ENCODE assay signal across 23 cellular contexts in the genomic region with DNA sequence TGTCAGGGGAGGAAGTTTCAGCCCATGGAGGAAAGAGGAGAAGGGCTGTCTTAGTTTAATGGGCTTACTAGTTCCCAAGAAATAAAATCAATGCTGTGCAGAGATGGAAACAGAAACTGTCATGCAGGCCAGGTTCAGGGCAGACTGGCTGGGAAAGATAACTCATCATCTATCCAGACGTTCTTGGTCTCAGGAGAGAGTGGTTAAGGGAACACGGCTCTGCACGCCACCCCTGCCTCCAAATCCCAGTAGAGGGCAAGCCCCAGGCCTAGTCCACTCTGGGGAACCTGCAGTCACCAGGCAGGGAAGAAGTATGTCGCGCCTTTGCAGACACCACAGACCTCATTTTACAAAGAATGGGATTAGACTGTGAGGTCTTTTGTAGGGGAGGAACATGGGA. TPM values are rescaled to one million over a fixed set of nuclear protein-coding genes. Genes with fewer than 3 reads are reported as not detected.
DNase-seq lines count a peak whose midpoint lies in the region; TF ChIP-seq lines count a peak whose summit lies in the region.
"Had no signal": no experiment of that assay in that cellular context is flagged by ENCODE, and none has a peak within 500 bp of the region (broad histone marks: within the 10 kb centered on the region; RNA-seq: fewer than 3 reads in every experiment).

No MANE protein-coding gene starts in this region.

- no peaks in the 10 kb centered on the region for H3K27me3 Mint-ChIP-seq in osteocyte (ENCODE audit: unreplicated experiment)
- H3K27me3 Mint-ChIP-seq: activated CD4-positive, alpha-beta memory T cell treated with anti-CD3 and anti-CD28 coated beads for 36 hours; activated naive CD4-positive, alpha-beta T cell treated with anti-CD3 and anti-CD28 coated beads, Interleukin-2, amount 10 ng/mL, durations not matched to agents 7 days and 5 days had no signal

- peak; percentile 16 for DNase-seq in Daoy (ENCODE audit: low read depth)
- DNase-seq in SJCRH30, result peak; percentile 13 to 24
- peak; percentile 27 for DNase-seq in fibroblast of villous mesenchyme (ENCODE audit: low read depth)
- no peak for DNase-seq in osteocyte (ENCODE audit: extremely low spot score, unreplicated experiment)
- DNase-seq in NCI-H2196 treated with DMSO at 0.1 percent for 48 hours (lab: John Stamatoyannopoulos, UW; ENCODE audit: unreplicated experiment), result no peak
- DNase-seq in NOMO-1 treated with dmso at 0.1 percent for 144 hours (lab: John Stamatoyannopoulos, UW; ENCODE audit: unreplicated experiment), result no peak
- DNase-seq in MV-4-11 (lab: John Stamatoyannopoulos, UW), result no peak
- no peak for DNase-seq in SK-N-DZ (ENCODE audit: low spot score)
- DNase-seq: activated CD4-positive, alpha-beta memory T cell treated with anti-CD3 and anti-CD28 coated beads for 36 hours; activated naive CD4-positive, alpha-beta T cell treated with anti-CD3 and anti-CD28 coated beads, Interleukin-2, amount 10 ng/mL, durations not matched to agents 7 days and 5 days; activated T-cell treated with anti-CD3 and anti-CD28 coated beads, Interleukin-2, amount 50 U/mL, for 4 hours; BE2C; body of pancreas; cortex of kidney; GDM1; NCI-H1105 treated with DMSO at 0.1 percent for 48 hours; NCI-H82; posterior cingulate gyrus; stimulated activated CD4-positive, alpha-beta T cell treated with anti-CD3 and anti-CD28 coated beads, Interleukin-4, amount 100 ng/mL, for 24 hours; uterus had no signal

- no peak overlapping the region for H3K4me3 ChIP-seq in SJCRH30
- H3K4me3 ChIP-seq in fibroblast of villous mesenchyme (ENCODE audit: low read depth, low read length), result no peak overlapping the region
- H3K4me3 ChIP-seq: body of pancreas, GM12878, skin epidermis, uterus had no signal

- peak overlapping the region; percentile 70 for H3K27ac Mint-ChIP-seq in osteocyte (ENCODE audit: unreplicated experiment)
- H3K27ac Mint-ChIP-seq: activated CD4-positive, alpha-beta memory T cell treated with anti-CD3 and anti-CD28 coated beads for 36 hours; activated naive CD4-positive, alpha-beta T cell treated with anti-CD3 and anti-CD28 coated beads, Interleukin-2, amount 10 ng/mL, durations not matched to agents 7 days and 5 days had no signal

- no peak for TF ChIP-seq CTCF in fibroblast of villous mesenchyme (IDR thresholded peaks at IDR 0.05; ENCODE audit: insufficient read depth, low read depth, low read length)
- TF ChIP-seq CTCF in osteocyte (IDR thresholded peaks at IDR 0.05), result no peak

- H3K27ac ChIP-seq in SJCRH30, result peak overlapping the region; percentile 70
- H3K27ac ChIP-seq: body of pancreas, KMS-11, uterus had no signal

- no peaks in the 10 kb centered on the region for H3K36me3 ChIP-seq in SJCRH30
- H3K36me3 ChIP-seq: BE2C, uterus had no signal

- H3K4me1 Mint-ChIP-seq in osteocyte (ENCODE audit: unreplicated experiment), result peaks cover 20% of the 10 kb centered on the region

- H3K36me3 Mint-ChIP-seq in osteocyte (ENCODE audit: unreplicated experiment), result no peaks in the 10 kb centered on the region
- H3K36me3 Mint-ChIP-seq: activated CD4-positive, alpha-beta memory T cell treated with anti-CD3 and anti-CD28 coated beads for 36 hours; activated naive CD4-positive, alpha-beta T cell treated with anti-CD3 and anti-CD28 coated beads, Interleukin-2, amount 10 ng/mL, durations not matched to agents 7 days and 5 days had no signal

- H3K9me3 Mint-ChIP-seq in osteocyte (ENCODE audit: unreplicated experiment), result no peaks in the 10 kb centered on the region
- H3K9me3 Mint-ChIP-seq: activated CD4-positive, alpha-beta memory T cell treated with anti-CD3 and anti-CD28 coated beads for 36 hours; activated naive CD4-positive, alpha-beta T cell treated with anti-CD3 and anti-CD28 coated beads, Interleukin-2, amount 10 ng/mL, durations not matched to agents 7 days and 5 days; activated T-cell treated with anti-CD3 and anti-CD28 coated beads, Interleukin-2, amount 50 U/mL, for 4 hours had no signal

- no peaks in the 10 kb centered on the region for H3K27me3 ChIP-seq in SJCRH30
- H3K27me3 ChIP-seq: BE2C, body of pancreas, uterus had no signal

- H3K9me3 ChIP-seq in SJCRH30 (replicated peaks), result no peaks in the 10 kb centered on the region
- H3K9me3 ChIP-seq: BE2C, body of pancreas, uterus had no signal

- H3K4me3 Mint-ChIP-seq in osteocyte (ENCODE audit: unreplicated experiment), result peak overlapping the region; percentile 2
- H3K4me3 Mint-ChIP-seq: activated CD4-positive, alpha-beta memory T cell treated with anti-CD3 and anti-CD28 coated beads for 36 hours; activated naive CD4-positive, alpha-beta T cell treated with anti-CD3 and anti-CD28 coated beads, Interleukin-2, amount 10 ng/mL, durations not matched to agents 7 days and 5 days; activated T-cell treated with anti-CD3 and anti-CD28 coated beads, Interleukin-2, amount 50 U/mL, for 4 hours had no signal

- peaks cover 19% of the 10 kb centered on the region for H3K4me1 ChIP-seq in SJCRH30
- H3K4me1 ChIP-seq: BE2C, body of pancreas had no signal

RNA-seq across cellular contexts. Expression of a gene that starts 12.5 kb away (rescaled TPM):
- not detected in 2 replicates for total RNA-seq in Daoy (2014; rRNA removed; shearing (Covaris generic))
- total RNA-seq in SJCRH30 (2014; rRNA removed; shearing (Covaris generic)), result 0.08 TPM in 1 of 2 replicates, not detected in the other
- total RNA-seq in fibroblast of villous mesenchyme (0.32 TPM in 1 of 2 replicates, not detected in the other), osteocyte (0.30 and 0.42 TPM in 2 replicates)
- polyA plus RNA-seq in SK-N-DZ (2014; cell fraction: cytosol; rRNA removed), result not detected in 2 replicates
- polyA plus RNA-seq in SK-N-DZ (2014; cell fraction: nucleus; rRNA removed), result 0.20 TPM in 1 of 2 replicates, not detected in the other

Comparison
In these comparisons a context has a peak if more than half of its experiments do, and no peak if none do; other contexts are left out.
1. DNase-seq: peak in Daoy (single experiment), SJCRH30 (2 of 2) and fibroblast of villous mesenchyme (single experiment); none in osteocyte (single experiment), NCI-H2196 treated with DMSO at 0.1 percent for 48 hours (single experiment), NOMO-1 treated with dmso at 0.1 percent for 144 hours (single experiment), MV-4-11 (single experiment) and SK-N-DZ (single experiment).